8 cellular contexts compared by ENCODE assay signal in the genomic region with DNA sequence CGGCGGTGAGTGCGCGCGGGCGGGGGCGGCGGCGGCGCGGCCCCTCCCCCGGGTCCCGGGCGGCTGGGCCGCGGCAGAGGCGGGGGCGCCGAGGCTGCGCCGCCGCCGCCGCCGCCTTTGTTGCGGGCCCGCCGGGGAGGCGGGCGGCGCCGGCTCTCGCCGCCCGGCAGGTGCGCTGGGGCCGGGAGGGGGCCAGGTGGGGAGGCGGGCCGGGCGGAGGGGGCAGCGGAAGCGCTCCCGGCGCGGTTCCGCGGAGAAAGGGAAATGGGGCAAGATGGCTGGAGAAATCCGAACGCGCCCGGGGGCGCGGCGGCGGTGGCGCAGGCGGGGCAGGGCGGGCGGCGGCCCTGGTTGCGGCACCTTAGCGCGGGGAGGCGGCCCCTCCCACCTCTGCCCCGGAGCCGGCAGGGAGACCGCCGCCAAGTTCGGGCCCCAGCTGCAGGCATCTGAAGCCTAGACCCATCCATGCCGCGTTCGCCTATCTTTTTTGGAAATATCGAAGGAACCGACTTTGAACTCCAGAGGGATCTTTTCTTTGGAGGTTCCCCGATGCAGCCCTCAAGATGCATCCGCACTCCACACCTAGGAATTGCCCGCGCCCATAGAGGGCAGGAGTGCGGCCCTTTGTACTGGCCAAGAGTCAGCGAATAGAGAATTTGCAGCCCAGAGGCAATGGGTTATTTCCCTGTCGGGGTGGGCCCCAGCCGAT. TPM values are rescaled to one million over a fixed set of nuclear protein-coding genes. Genes with fewer than 3 reads are reported as not detected.
DNase-seq lines count a peak whose midpoint lies in the region; ATAC-seq and TF ChIP-seq lines count a peak whose summit lies in the region.

No MANE protein-coding gene starts in this region.

- peaks cover 11% of the 10 kb centered on the region for H3K27me3 Mint-ChIP-seq in endothelial cell (ENCODE audit: unreplicated experiment)

- H3K4me3 ChIP-seq in AG04450 (ENCODE audit: low read depth, low read length) = peak overlapping the region; percentile 73
- peak overlapping the region; percentile 67 to 75 for H3K4me3 ChIP-seq in mucosa of rectum (ENCODE audit: low read length in 2 of 2)

- peaks cover 31% of the 10 kb centered on the region for H3K36me3 Mint-ChIP-seq in endothelial cell (ENCODE audit: low read depth, unreplicated experiment)

- peaks cover 35 to 41% of the 10 kb centered on the region in 2 donors for H3K4me1 ChIP-seq in mucosa of rectum (ENCODE audit: control insufficient read depth in 2 of 2, insufficient read depth in 2 of 2, low read length in 2 of 2)

- peaks cover 47% of the 10 kb centered on the region for H3K4me1 Mint-ChIP-seq in endothelial cell (ENCODE audit: unreplicated experiment)

- POLR2A ChIA-PET in AG04450 (lab: Yijun Ruan, JAX) = interaction anchor here (1.0 to 1.2 kb wide), 2 partner anchors 36 to 381 kb away, joined by 3 to 6 read pairs; partner anchors contain the start of genes POU2F1 and TADA1

- H3K27ac ChIP-seq in AG04450 (ENCODE audit: low read depth, low read length) = no peak overlapping the region
- peak overlapping the region; percentile 90 to 92 for H3K27ac ChIP-seq in mucosa of rectum (ENCODE audit: low read depth in 2 of 2, low read length in 2 of 2)

- H3K4me3 Mint-ChIP-seq in endothelial cell (ENCODE audit: unreplicated experiment) = peak overlapping the region; percentile 92

- peak overlapping the region; percentile 88 for H3K27ac Mint-ChIP-seq in endothelial cell (ENCODE audit: unreplicated experiment)

- ATAC-seq in GM18519 (IDR thresholded peaks at IDR 0.05; ENCODE audit: low FRiP score, unreplicated experiment) = peak; percentile 20
- ATAC-seq in HG03064 (IDR thresholded peaks at IDR 0.05; ENCODE audit: low read depth, unreplicated experiment) = peak; percentile 47

- no peaks in the 10 kb centered on the region for H3K9me3 ChIP-seq in AG04450 (ENCODE audit: control insufficient read depth, insufficient read depth, low read length)
- no peaks in the 10 kb centered on the region for H3K9me3 ChIP-seq in mucosa of rectum (ENCODE audit: control insufficient read depth in 2 of 2, low read length in 2 of 2)

- H3K9me3 Mint-ChIP-seq in endothelial cell (ENCODE audit: unreplicated experiment) = no peaks in the 10 kb centered on the region

- peaks cover 28 to 35% of the 10 kb centered on the region in 2 donors for H3K36me3 ChIP-seq in mucosa of rectum (ENCODE audit: control insufficient read depth in 2 of 2, insufficient read depth in 2 of 2, low read length in 2 of 2)

- H3K9ac ChIP-seq in mucosa of rectum (ENCODE audit: low read depth in 1 of 2, low read length in 2 of 2) = peak overlapping the region; percentile 70 to 75

- TF ChIP-seq CTCF in AG04450 (IDR thresholded peaks at IDR 0.05; ENCODE audit: low read depth, low read length) (peak; percentile 41; the same call in 1 of the 2 replicates), endothelial cell (IDR thresholded peaks at IDR 0.05; ENCODE audit: unreplicated experiment) (no peak)

- CTCF ChIA-PET in AG04450 (lab: Charles Lee) = interaction anchor here (0.9 to 1.6 kb wide), 2 partner anchors 15 to 220 kb away, joined by 3 to 5 read pairs; no protein-coding TSS in a partner anchor

- DNase-seq in AG04450 (ENCODE audit: low read depth, low spot score) (no peak), NCI-H510A (lab: John Stamatoyannopoulos, UW) (peak; percentile 49), endothelial cell (ENCODE audit: low spot score) (peak; percentile 46)
- DNase-seq in activated CD8-positive, alpha-beta memory T cell treated with anti-CD3 and anti-CD28 coated beads for 24 hours = peak; percentile 83
- DNase-seq in stimulated activated CD8-positive, alpha-beta memory T cell treated with anti-CD3 and anti-CD28 coated beads, Interleukin-4, amount 100 ng/mL, for 48 hours = peak; percentile 66

- H3K27me3 ChIP-seq in AG04450 (ENCODE audit: control insufficient read depth, insufficient read depth, low read length) = no peaks in the 10 kb centered on the region
- H3K27me3 ChIP-seq in mucosa of rectum (ENCODE audit: control insufficient read depth in 2 of 2, insufficient read depth in 2 of 2, low read length in 2 of 2) = no peaks in the 10 kb centered on the region

RNA-seq across cellular contexts. Expression of gene POGK, which starts 0.5 kb away (rescaled TPM):
- 18.3 and 21.9 TPM in 2 replicates for polyA plus RNA-seq in AG04450 (2011; rRNA removed)
- 25.7 and 26.2 TPM in 2 replicates for polyA minus RNA-seq in AG04450 (2011; rRNA and poly(A)+ RNA removed)
- total RNA-seq in endothelial cell (ENCODE audit: unreplicated experiment) = 42.2 TPM

RNA-seq across cellular contexts. Expression of gene TADA1, which starts 36.3 kb away (rescaled TPM):
- polyA plus RNA-seq in AG04450 (2011; rRNA removed) = 10.7 and 13.3 TPM in 2 replicates
- polyA minus RNA-seq in AG04450 (2011; rRNA and poly(A)+ RNA removed) = 11.3 and 13.2 TPM in 2 replicates
- 11.7 TPM for total RNA-seq in endothelial cell (ENCODE audit: unreplicated experiment)
